Comparison of ENCODE assay signal across 36 cellular contexts in genomic region chr12:38721611-38722252, GRCh38.
"Had no signal": no experiment of that assay in that cellular context is flagged by ENCODE, and none has a peak within 500 bp of the region (broad histone marks: within the 10 kb centered on the region; RNA-seq: fewer than 3 reads in every experiment).

No MANE protein-coding gene starts in this region.

- ATAC-seq: activated CD8-positive, alpha-beta T cell treated with anti-CD3 and anti-CD28 coated beads for 36 hours; activated naive CD4-positive, alpha-beta T cell treated with anti-CD3 and anti-CD28 coated beads, Interleukin-2, amount 50 U/mL, for 72 hours; activated T-cell treated with anti-CD3 and anti-CD28 coated beads, Interleukin-2, amount 50 U/mL, for 4 hours; activated T-cell treated with anti-CD3 and anti-CD28 coated beads, Interleukin-2, amount 50 U/mL, for 72 hours; activated T-helper 17 cell treated with anti-CD3 and anti-CD28 coated beads, Interleukin-2, amount 50 U/mL, for 72 hours; body of pancreas had no signal

- H3K27me3 Mint-ChIP-seq: activated B cell treated with CpG ODN at 0.5 μM for 24 hours; activated CD4-positive, alpha-beta memory T cell treated with anti-CD3 and anti-CD28 coated beads for 36 hours; activated CD4-positive, alpha-beta T cell treated with anti-CD3 and anti-CD28 coated beads, Interleukin-2, amount 10 ng/mL, durations not matched to agents 24 days and 14 days; activated CD8-positive, alpha-beta T cell treated with anti-CD3 and anti-CD28 coated beads for 36 hours; activated naive CD8-positive, alpha-beta T cell treated with anti-CD3 and anti-CD28 coated beads for 36 hours; activated T-helper 17 cell treated with anti-CD3 and anti-CD28 coated beads, Interleukin-2, amount 50 U/mL, for 72 hours had no signal

- H3K9me3 ChIP-seq: adrenal gland, body of pancreas, breast epithelium had no signal

- H3K9me3 Mint-ChIP-seq: activated CD8-positive, alpha-beta T cell treated with anti-CD3 and anti-CD28 coated beads for 36 hours; activated T-cell treated with anti-CD3 and anti-CD28 coated beads, Interleukin-2, amount 50 U/mL, for 72 hours; activated T-helper 1 cell treated with anti-CD3 and anti-CD28 coated beads, Interleukin-12 subunit alpha, Interleukin-12 subunit beta, Interleukin-2, Interleukin-4 antibody, amounts not matched to agents 30 ng/mL and 10 ng/mL and 1 ng/mL, durations not matched to agents 14 hours and 24 hours and 36 hours; activated T-helper 17 cell treated with anti-CD3 and anti-CD28 coated beads, Interleukin-2, amount 50 U/mL, for 72 hours; T-helper 1 cell treated with Interleukin-12 subunit alpha and Interleukin-12 subunit beta and Interleukin-4 antibody, amounts not matched to agents 30 μg/mL and 1 μg/mL, for 36 hours; T-helper 2 cell treated with Interferon-gamma antibody and Interleukin-4, amounts not matched to agents 5 μg/mL and 100 μg/mL, for 36 hours had no signal

- H3K36me3 Mint-ChIP-seq: activated naive CD4-positive, alpha-beta T cell treated with anti-CD3 and anti-CD28 coated beads, Interleukin-2, amount 50 U/mL, for 72 hours had no signal

- H3K4me3 ChIP-seq: adrenal gland, body of pancreas, breast epithelium had no signal

- DNase-seq: activated B cell treated with CpG ODN at 0.5 μM for 24 hours; activated CD4-positive, alpha-beta memory T cell treated with anti-CD3 and anti-CD28 coated beads for 36 hours; activated CD4-positive, alpha-beta T cell treated with anti-CD3 and anti-CD28 coated beads for 4 hours; activated CD4-positive, alpha-beta T cell treated with anti-CD3 and anti-CD28 coated beads, Interleukin-2, amount 10 ng/mL, durations not matched to agents 24 days and 14 days; activated CD4-positive, alpha-beta T cell treated with anti-CD3 and anti-CD28 coated beads, Interleukin-2, amount 50 U/mL, for 1 hour; activated CD4-positive, alpha-beta T cell treated with anti-CD3 and anti-CD28 coated beads, Interleukin-2, amount 50 U/mL, for 4 hours; activated CD4-positive, CD25-positive, alpha-beta regulatory T cell treated with anti-CD3 and anti-CD28 coated beads, Interleukin-2, amount 50 U/mL, for 72 hours; activated CD8-positive, alpha-beta memory T cell treated with anti-CD3 and anti-CD28 coated beads, Interleukin-2, amount 50 U/mL, for 4 hours; activated CD8-positive, alpha-beta T cell treated with anti-CD3 and anti-CD28 coated beads for 36 hours; activated effector memory CD4-positive, alpha-beta T cell treated with anti-CD3 and anti-CD28 coated beads, Interleukin-2, amount 50 U/mL, for 16 hours; activated gamma-delta T cell treated with Interleukin-2 at 50 U/mL for 16 hours; activated naive CD4-positive, alpha-beta T cell; activated naive CD4-positive, alpha-beta T cell treated with anti-CD3 and anti-CD28 coated beads for 36 hours; activated naive CD4-positive, alpha-beta T cell treated with anti-CD3 and anti-CD28 coated beads, Interleukin-2, amount 50 U/mL, for 16 hours; activated naive CD8-positive, alpha-beta T cell treated with anti-CD3 and anti-CD28 coated beads for 36 hours; activated T-cell treated with anti-CD3 and anti-CD28 coated beads for 4 hours; activated T-cell treated with anti-CD3 and anti-CD28 coated beads, Interleukin-2, amount 50 U/mL, for 1 hour; activated T-cell treated with anti-CD3 and anti-CD28 coated beads, Interleukin-2, amount 50 U/mL, for 4 hours; activated T-cell treated with anti-CD3 and anti-CD28 coated beads, Interleukin-2, amount 50 U/mL, for 72 hours; adrenal gland; amniotic stem cell; aorta; body of pancreas; brain microvascular endothelial cell; central memory CD4-positive, alpha-beta T cell; SW 1271; T-helper 1 cell; T-helper 2 cell; T-helper 9 cell had no signal

- H3K4me3 Mint-ChIP-seq: activated B cell treated with CpG ODN at 0.5 μM for 24 hours; activated CD4-positive, alpha-beta memory T cell treated with anti-CD3 and anti-CD28 coated beads for 36 hours; activated CD4-positive, alpha-beta T cell treated with anti-CD3 and anti-CD28 coated beads, Interleukin-2, amount 10 ng/mL, durations not matched to agents 24 days and 14 days; activated CD8-positive, alpha-beta T cell treated with anti-CD3 and anti-CD28 coated beads for 36 hours; activated naive CD4-positive, alpha-beta T cell treated with anti-CD3 and anti-CD28 coated beads for 36 hours; activated naive CD8-positive, alpha-beta T cell treated with anti-CD3 and anti-CD28 coated beads for 36 hours; activated T-cell treated with anti-CD3 and anti-CD28 coated beads, Interleukin-2, amount 50 U/mL, for 4 hours; activated T-cell treated with anti-CD3 and anti-CD28 coated beads, Interleukin-2, amount 50 U/mL, for 72 hours; activated T-helper 1 cell treated with anti-CD3 and anti-CD28 coated beads, Interleukin-12 subunit alpha, Interleukin-12 subunit beta, Interleukin-2, Interleukin-4 antibody, amounts not matched to agents 30 ng/mL and 10 ng/mL and 1 ng/mL, durations not matched to agents 14 hours and 24 hours and 36 hours; activated T-helper 17 cell treated with anti-CD3 and anti-CD28 coated beads, Interleukin-2, amount 50 U/mL, for 72 hours; T-helper 1 cell treated with Interleukin-12 subunit alpha and Interleukin-12 subunit beta and Interleukin-4 antibody, amounts not matched to agents 30 μg/mL and 1 μg/mL, for 36 hours; T-helper 2 cell treated with Interferon-gamma antibody and Interleukin-4, amounts not matched to agents 5 μg/mL and 100 μg/mL, for 36 hours had no signal

- H3K4me1 ChIP-seq: adrenal gland, body of pancreas, breast epithelium had no signal

- H3K4me1 Mint-ChIP-seq: activated B cell treated with CpG ODN at 0.5 μM for 24 hours; activated CD4-positive, alpha-beta T cell treated with anti-CD3 and anti-CD28 coated beads, Interleukin-2, amount 10 ng/mL, durations not matched to agents 24 days and 14 days; activated naive CD8-positive, alpha-beta T cell treated with anti-CD3 and anti-CD28 coated beads for 36 hours; activated T-helper 17 cell treated with anti-CD3 and anti-CD28 coated beads, Interleukin-2, amount 50 U/mL, for 72 hours had no signal

- H3K27me3 ChIP-seq: adrenal gland, body of pancreas, brain microvascular endothelial cell, breast epithelium had no signal

- H3K27ac Mint-ChIP-seq: activated B cell treated with CpG ODN at 0.5 μM for 24 hours; activated CD4-positive, alpha-beta memory T cell treated with anti-CD3 and anti-CD28 coated beads for 36 hours; activated CD4-positive, alpha-beta T cell treated with anti-CD3 and anti-CD28 coated beads, Interleukin-2, amount 10 ng/mL, durations not matched to agents 24 days and 14 days; activated CD8-positive, alpha-beta T cell treated with anti-CD3 and anti-CD28 coated beads for 36 hours; activated naive CD4-positive, alpha-beta T cell treated with anti-CD3 and anti-CD28 coated beads for 36 hours; activated naive CD4-positive, alpha-beta T cell treated with anti-CD3 and anti-CD28 coated beads, Interleukin-2, amount 50 U/mL, for 72 hours; activated naive CD8-positive, alpha-beta T cell treated with anti-CD3 and anti-CD28 coated beads for 36 hours; activated T-cell treated with anti-CD3 and anti-CD28 coated beads, Interleukin-2, amount 50 U/mL, for 72 hours; activated T-helper 1 cell treated with anti-CD3 and anti-CD28 coated beads, Interleukin-12 subunit alpha, Interleukin-12 subunit beta, Interleukin-2, Interleukin-4 antibody, amounts not matched to agents 30 ng/mL and 10 ng/mL and 1 ng/mL, durations not matched to agents 14 hours and 24 hours and 36 hours; activated T-helper 17 cell treated with anti-CD3 and anti-CD28 coated beads, Interleukin-2, amount 50 U/mL, for 72 hours; T-helper 1 cell treated with Interleukin-12 subunit alpha and Interleukin-12 subunit beta and Interleukin-4 antibody, amounts not matched to agents 30 μg/mL and 1 μg/mL, for 36 hours; T-helper 2 cell treated with Interferon-gamma antibody and Interleukin-4, amounts not matched to agents 5 μg/mL and 100 μg/mL, for 36 hours had no signal

- H3K36me3 ChIP-seq: adrenal gland, brain microvascular endothelial cell had no signal

- H3K27ac ChIP-seq: adrenal gland, body of pancreas, brain microvascular endothelial cell, breast epithelium, VCaP had no signal
